Comparison of ENCODE assay signal across 11 cellular contexts in the genomic region with DNA sequence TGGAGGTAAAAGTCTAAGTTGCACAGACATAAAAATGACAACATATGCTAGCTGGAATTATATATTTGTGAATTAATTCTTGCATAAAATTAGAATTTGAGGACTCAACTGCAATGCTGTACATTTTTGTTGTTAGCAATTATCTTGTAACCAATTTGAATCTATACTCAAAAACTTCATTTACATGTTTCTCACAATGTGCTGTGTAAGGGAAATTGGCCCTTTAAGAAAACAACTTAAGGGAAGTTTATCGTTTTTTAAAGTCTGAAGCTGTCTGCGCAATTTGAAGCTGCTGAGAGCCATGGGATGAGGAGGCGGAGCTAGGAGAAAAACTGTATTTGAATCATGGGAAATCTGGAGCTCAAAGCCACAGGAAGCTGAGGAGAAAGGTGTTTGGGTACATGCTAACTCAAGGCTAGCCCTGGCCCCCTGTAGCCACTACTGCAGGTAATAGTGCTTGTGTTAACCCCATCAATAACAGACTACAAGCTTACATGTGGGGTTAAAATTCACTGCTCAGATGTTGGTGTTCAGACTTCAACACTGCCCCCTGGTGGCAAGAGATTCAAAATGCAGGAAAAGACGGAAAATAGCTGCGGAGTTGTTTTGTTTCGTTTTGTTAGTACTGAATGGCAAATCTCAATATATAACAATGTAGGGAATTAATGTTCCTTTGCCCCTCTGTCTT.
A peak's percentile ranks its signal among the peaks of the same experiment; 100 is the strongest.
DNase-seq lines count a peak whose midpoint lies in the region; ATAC-seq and TF ChIP-seq lines count a peak whose summit lies in the region.
"Had no signal": no experiment of that assay in that cellular context is flagged by ENCODE, and none has a peak within 500 bp of the region (broad histone marks: within the 10 kb centered on the region; RNA-seq: fewer than 3 reads in every experiment).

No MANE protein-coding gene starts in this region.

- DNase-seq in GM12864 (ENCODE audit: low read depth) (no peak), dorsolateral prefrontal cortex (no peak), posterior vena cava (ENCODE audit: low spot score) (peak; percentile 29), inferior parietal cortex (ENCODE audit: extremely low spot score) (no peak)
- no peak for DNase-seq in activated CD4-positive, alpha-beta T cell treated with anti-CD3 and anti-CD28 coated beads, Interleukin-2, amount 50 U/mL, for 1 hour
- DNase-seq: activated T-cell treated with anti-CD3 and anti-CD28 coated beads, Interleukin-2, amount 50 U/mL, for 72 hours; naive thymus-derived CD4-positive, alpha-beta T cell; NCI-H1436 had no signal

- TF ChIP-seq CTCF in GM12864 (IDR thresholded peaks at IDR 0.05; ENCODE audit: low read depth, low read length, missing control alignments) (peak; percentile 62), LNCAP (IDR thresholded peaks at IDR 0.05) (peak; percentile 68), dorsolateral prefrontal cortex (IDR thresholded peaks at IDR 0.05 in 54 of 56, conservative IDR thresholded peaks at IDR 0.05 in 2 of 56; ENCODE audit: low read depth in 1 of 56, partially characterized antibody in 56 of 56) (peak in 43 of 56 donors; percentile 9 to 53 (median 27))

- peaks cover 0 to 35% (median 14%) of the 10 kb centered on the region in 45 donors for H3K27me3 ChIP-seq in dorsolateral prefrontal cortex

- H3K4me3 ChIP-seq in GM12864 (ENCODE audit: low read depth, low read length) (no peak overlapping the region), dorsolateral prefrontal cortex (no peak overlapping the region)
- H3K4me3 ChIP-seq: SJCRH30 had no signal

- no peak overlapping the region for H3K27ac ChIP-seq in dorsolateral prefrontal cortex
- H3K27ac ChIP-seq: SJCRH30 had no signal

- intact Hi-C loops in dorsolateral prefrontal cortex (cut with DNase I) (no loop called here), posterior vena cava (cut with DNase I) (no loop called here)

- ATAC-seq in GM21423 (IDR thresholded peaks at IDR 0.05; ENCODE audit: unreplicated experiment): no peak
- ATAC-seq: activated T-cell treated with anti-CD3 and anti-CD28 coated beads, Interleukin-2, amount 50 U/mL, for 72 hours; naive thymus-derived CD4-positive, alpha-beta T cell had no signal
